In genomic region chr6:90421656-90422055, GRCh38 we compare ENCODE assay signal across 29 cellular contexts.
"Had no signal": no experiment of that assay in that cellular context is flagged by ENCODE, and none has a peak within 500 bp of the region (broad histone marks: within the 10 kb centered on the region; RNA-seq: fewer than 3 reads in every experiment).

No MANE protein-coding gene starts in this region.

- H3K4me2 ChIP-seq: neural progenitor cell had no signal

- H3K4me1 ChIP-seq: neural progenitor cell, stomach, thyroid gland, upper lobe of left lung, vagina had no signal

- H3K4me1 Mint-ChIP-seq: mesothelial cell of epicardium had no signal

- H3K4me3 ChIP-seq: coronary artery, dorsolateral prefrontal cortex, neural progenitor cell, stomach, thyroid gland, upper lobe of left lung, vagina had no signal

- H3K36me3 Mint-ChIP-seq: mesothelial cell of epicardium; naive thymus-derived CD8-positive, alpha-beta T cell; neural progenitor cell; stimulated activated naive B cell treated with anti-CD40 and anti-IgM and Interleukin-4, amounts not matched to agents 10 μg/mL and 1 μg/mL and 100 μg/mL, for 72 hours had no signal

- H3K9me3 Mint-ChIP-seq: central memory CD8-positive, alpha-beta T cell; mesothelial cell of epicardium; stimulated activated naive B cell treated with anti-CD40 and anti-IgM and Interleukin-4, amounts not matched to agents 10 μg/mL and 1 μg/mL and 100 μg/mL, for 72 hours had no signal

- DNase-seq: activated CD4-positive, alpha-beta T cell treated with anti-CD3 and anti-CD28 coated beads for 36 hours; activated CD4-positive, CD25-positive, alpha-beta regulatory T cell; activated CD8-positive, alpha-beta memory T cell treated with anti-CD3 and anti-CD28 coated beads, Interleukin-2, amount 10 ng/mL, durations not matched to agents 7 days and 5 days; activated CD8-positive, alpha-beta T cell treated with anti-CD3 and anti-CD28 coated beads, Interleukin-2, amount 10 ng/mL, durations not matched to agents 7 days and 5 days; activated naive CD4-positive, alpha-beta T cell; activated T-cell treated with anti-CD3 and anti-CD28 coated beads, Interleukin-2, amount 50 U/mL, for 48 hours; effector memory CD4-positive, alpha-beta T cell; erythroblast; head of caudate nucleus; hippocampal formation; kidney; left colon; mammary epithelial cell; naive thymus-derived CD8-positive, alpha-beta T cell; occipital lobe; right cardiac atrium; stimulated activated CD4-positive, alpha-beta T cell treated with anti-CD3 and anti-CD28 coated beads, Interleukin-15, amount 100 ng/mL, for 24 hours; stimulated activated CD4-positive, alpha-beta T cell treated with anti-CD3 and anti-CD28 coated beads, Interleukin-2, amount 100 ng/mL, for 24 hours; stimulated activated naive B cell treated with anti-CD40 and anti-IgM and Interleukin-4, amounts not matched to agents 10 μg/mL and 1 μg/mL and 100 μg/mL, for 72 hours; stomach; thyroid gland; upper lobe of left lung had no signal

- H3K27ac ChIP-seq: coronary artery, neural progenitor cell, stomach, thyroid gland, upper lobe of left lung, vagina had no signal

- H3K9ac ChIP-seq: neural progenitor cell had no signal

- H3K27me3 Mint-ChIP-seq: activated CD4-positive, alpha-beta T cell treated with anti-CD3 and anti-CD28 coated beads for 36 hours; activated CD8-positive, alpha-beta memory T cell treated with anti-CD3 and anti-CD28 coated beads, Interleukin-2, amount 10 ng/mL, durations not matched to agents 7 days and 5 days; central memory CD8-positive, alpha-beta T cell; naive thymus-derived CD8-positive, alpha-beta T cell; stimulated activated naive B cell treated with anti-CD40 and anti-IgM and Interleukin-4, amounts not matched to agents 10 μg/mL and 1 μg/mL and 100 μg/mL, for 72 hours had no signal

- H3K27me3 ChIP-seq: dorsolateral prefrontal cortex, neural progenitor cell, stomach, thyroid gland, upper lobe of left lung, vagina had no signal

- H3K4me3 Mint-ChIP-seq: activated CD4-positive, alpha-beta T cell treated with anti-CD3 and anti-CD28 coated beads for 36 hours; activated CD8-positive, alpha-beta memory T cell treated with anti-CD3 and anti-CD28 coated beads, Interleukin-2, amount 10 ng/mL, durations not matched to agents 7 days and 5 days; activated CD8-positive, alpha-beta T cell treated with anti-CD3 and anti-CD28 coated beads, Interleukin-2, amount 10 ng/mL, durations not matched to agents 7 days and 5 days; central memory CD8-positive, alpha-beta T cell; mesothelial cell of epicardium; naive thymus-derived CD8-positive, alpha-beta T cell; neural progenitor cell; stimulated activated naive B cell treated with anti-CD40 and anti-IgM and Interleukin-4, amounts not matched to agents 10 μg/mL and 1 μg/mL and 100 μg/mL, for 72 hours had no signal

- H3K9me3 ChIP-seq: stomach, thyroid gland, upper lobe of left lung, vagina had no signal

- ATAC-seq: activated CD4-positive, alpha-beta T cell treated with anti-CD3 and anti-CD28 coated beads for 36 hours; activated CD8-positive, alpha-beta memory T cell treated with anti-CD3 and anti-CD28 coated beads, Interleukin-2, amount 10 ng/mL, durations not matched to agents 7 days and 5 days; activated CD8-positive, alpha-beta T cell treated with anti-CD3 and anti-CD28 coated beads, Interleukin-2, amount 10 ng/mL, durations not matched to agents 7 days and 5 days; activated naive CD4-positive, alpha-beta T cell treated with anti-CD3 and anti-CD28 coated beads, Interleukin-2, amount 50 U/mL, for 72 hours; left colon; naive thymus-derived CD8-positive, alpha-beta T cell; right cardiac atrium; stimulated activated naive B cell treated with anti-CD40 and anti-IgM and Interleukin-4, amounts not matched to agents 10 μg/mL and 1 μg/mL and 100 μg/mL, for 72 hours had no signal

- H2AFZ ChIP-seq: neural progenitor cell had no signal

- H3K27ac Mint-ChIP-seq: activated CD4-positive, alpha-beta T cell treated with anti-CD3 and anti-CD28 coated beads for 36 hours; activated CD8-positive, alpha-beta memory T cell treated with anti-CD3 and anti-CD28 coated beads, Interleukin-2, amount 10 ng/mL, durations not matched to agents 7 days and 5 days; activated CD8-positive, alpha-beta T cell treated with anti-CD3 and anti-CD28 coated beads, Interleukin-2, amount 10 ng/mL, durations not matched to agents 7 days and 5 days; activated naive CD4-positive, alpha-beta T cell treated with anti-CD3 and anti-CD28 coated beads, Interleukin-2, amount 50 U/mL, for 72 hours; mesothelial cell of epicardium; naive thymus-derived CD8-positive, alpha-beta T cell; neural progenitor cell; stimulated activated naive B cell treated with anti-CD40 and anti-IgM and Interleukin-4, amounts not matched to agents 10 μg/mL and 1 μg/mL and 100 μg/mL, for 72 hours had no signal

- H3K36me3 ChIP-seq: neural progenitor cell, stomach, thyroid gland, upper lobe of left lung, vagina had no signal
